Comparison of ENCODE assay signal across 8 cellular contexts in the genomic region with DNA sequence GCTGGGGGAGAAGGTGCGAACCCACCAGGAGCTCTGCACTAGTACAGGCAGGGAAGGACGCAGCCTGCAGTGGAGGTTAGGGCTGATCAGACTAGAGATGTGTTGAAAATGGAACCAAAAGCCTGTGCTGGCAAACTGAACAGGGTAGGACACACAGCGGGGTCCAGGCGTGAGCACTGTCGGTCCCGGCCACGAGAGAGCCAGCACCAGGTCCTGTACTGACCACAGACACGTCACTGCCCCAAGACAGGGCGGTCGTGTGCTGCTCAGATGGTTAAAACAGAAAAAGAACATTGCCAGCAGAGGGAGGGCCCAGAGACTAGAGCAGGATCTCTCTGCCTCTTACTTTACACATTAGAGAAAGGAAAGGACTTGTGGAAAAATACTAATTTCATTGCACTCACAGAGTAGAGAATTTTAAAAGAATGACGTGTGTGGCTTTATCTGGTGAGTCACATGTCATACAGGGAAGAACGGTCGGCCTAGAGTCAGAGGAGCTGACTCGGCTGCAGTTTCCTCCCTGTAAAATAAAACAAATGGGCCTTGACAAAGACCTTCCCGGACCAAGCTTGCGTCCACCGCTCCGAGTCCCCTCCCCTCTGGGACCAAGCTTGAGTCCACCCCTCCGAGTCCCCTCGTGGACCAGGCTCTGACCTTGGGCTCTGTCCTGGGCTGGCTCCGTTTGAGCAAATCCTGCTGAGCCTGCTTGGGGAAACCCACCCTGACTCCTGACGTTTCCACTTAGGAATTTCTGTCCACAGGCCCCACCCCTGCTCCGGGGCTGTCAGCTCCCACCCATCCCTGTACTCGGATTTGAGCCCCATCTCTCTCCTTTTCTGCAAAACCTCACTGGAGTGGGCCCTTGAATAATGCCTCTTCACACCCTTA. TPM values are rescaled to one million over a fixed set of nuclear protein-coding genes. Genes with fewer than 3 reads are reported as not detected.
A peak's percentile ranks its signal among the peaks of the same experiment; 100 is the strongest.
DNase-seq lines count a peak whose midpoint lies in the region; ATAC-seq and TF ChIP-seq lines count a peak whose summit lies in the region.

No MANE protein-coding gene starts in this region.

- H3K79me1 ChIP-seq in trophoblast cell (ENCODE audit: low read length) = peaks cover 12% of the 10 kb centered on the region

- no peaks in the 10 kb centered on the region for H3K27me3 ChIP-seq in BLaER1 treated with 17β-estradiol and CSF1 and Interleukin-3, amounts not matched to agents 10 nM and 100 nM
- no peaks in the 10 kb centered on the region for H3K27me3 ChIP-seq in trophoblast cell (ENCODE audit: insufficient read depth, low read length)

- DNase-seq in activated T-helper 1 cell treated with anti-CD3 and anti-CD28 coated beads, Interleukin-12 subunit alpha, Interleukin-12 subunit beta, Interleukin-2, Interleukin-4 antibody, amounts not matched to agents 30 ng/mL and 10 ng/mL and 1 ng/mL, durations not matched to agents 14 hours and 24 hours and 36 hours (ENCODE audit: low spot score) = no peak
- no peak for DNase-seq in glutamatergic neuron
- DNase-seq in trophoblast cell = peak; percentile 39 to 64
- no peak for DNase-seq in NCI-H1092 treated with DMSO at 0.1 percent for 48 hours (lab: John Stamatoyannopoulos, UW)

- peak overlapping the region; percentile 45 for H3K27ac Mint-ChIP-seq in activated T-helper 1 cell treated with anti-CD3 and anti-CD28 coated beads, Interleukin-12 subunit alpha, Interleukin-12 subunit beta, Interleukin-2, Interleukin-4 antibody, amounts not matched to agents 30 ng/mL and 10 ng/mL and 1 ng/mL, durations not matched to agents 14 hours and 24 hours and 36 hours
- peak overlapping the region; percentile 48 for H3K27ac Mint-ChIP-seq in glutamatergic neuron (ENCODE audit: unreplicated experiment)

- peak overlapping the region; percentile 76 for H4K8ac ChIP-seq in trophoblast cell (ENCODE audit: low read depth, low read length)

- peaks cover 0 to 8% (median 0%) of the 10 kb centered on the region in 11 experiments; a peak in 2 of 22 replicates for H4K20me1 ChIP-seq in BLaER1 treated with 17β-estradiol and CSF1 and Interleukin-3, amounts not matched to agents 10 nM and 100 nM

- peak overlapping the region; percentile 63 for H2BK120ac ChIP-seq in trophoblast cell (ENCODE audit: insufficient read depth, low read length, poor library complexity)

- intact Hi-C loops in activated T-helper 1 cell treated with anti-CD3 and anti-CD28 coated beads, Interleukin-12 subunit alpha, Interleukin-12 subunit beta, Interleukin-2, Interleukin-4 antibody, amounts not matched to agents 30 ng/mL and 10 ng/mL and 1 ng/mL, durations not matched to agents 14 hours and 24 hours and 36 hours (cut with micrococcal nuclease) = no loop called here

- peak overlapping the region; percentile 41 for H2BK12ac ChIP-seq in trophoblast cell (ENCODE audit: low read length)

- peak overlapping the region; percentile 67 to 86 (median 75) for H3K4me2 ChIP-seq in BLaER1 treated with 17β-estradiol and CSF1 and Interleukin-3, amounts not matched to agents 10 nM and 100 nM
- peak overlapping the region; percentile 49 for H3K4me2 ChIP-seq in trophoblast cell (ENCODE audit: low read length)

- no CpG with 5 or more reads among the region's 24 CpGs for WGBS in trophoblast cell (ENCODE audit: extremely low coverage, insufficient coverage, insufficient read length)

- peak overlapping the region; percentile 78 for H2BK5ac ChIP-seq in trophoblast cell (ENCODE audit: low read depth, low read length, poor library complexity)

- ATAC-seq in HG03139 (IDR thresholded peaks at IDR 0.05; ENCODE audit: unreplicated experiment) (peak; percentile 45), HG02610 (IDR thresholded peaks at IDR 0.05; ENCODE audit: unreplicated experiment) (no peak), HG03520 (IDR thresholded peaks at IDR 0.05; ENCODE audit: unreplicated experiment) (no peak)

- H2AK5ac ChIP-seq in trophoblast cell (ENCODE audit: low read length) = peak overlapping the region; percentile 49

- no peak for TF ChIP-seq CTCF in glutamatergic neuron (IDR thresholded peaks at IDR 0.05; ENCODE audit: partially characterized antibody, unreplicated experiment)

- H3K9ac ChIP-seq in BLaER1 treated with 17β-estradiol and CSF1 and Interleukin-3, amounts not matched to agents 10 nM and 100 nM = peak overlapping the region; percentile 61 to 81 (median 76)
- H3K9ac ChIP-seq in trophoblast cell (ENCODE audit: low read length) = no peak overlapping the region

- H3K9me3 ChIP-seq in BLaER1 treated with 17β-estradiol and CSF1 and Interleukin-3, amounts not matched to agents 10 nM and 100 nM (replicated peaks in 1 of 11) = peaks cover 7 to 17% (median 13%) of the 10 kb centered on the region in 11 experiments; a peak in 20 of 22 replicates
- H3K9me3 ChIP-seq in trophoblast cell (ENCODE audit: insufficient read depth, low read depth, low read length) = no peaks in the 10 kb centered on the region

- peaks cover 5% of the 10 kb centered on the region for H3K4me1 Mint-ChIP-seq in activated T-helper 1 cell treated with anti-CD3 and anti-CD28 coated beads, Interleukin-12 subunit alpha, Interleukin-12 subunit beta, Interleukin-2, Interleukin-4 antibody, amounts not matched to agents 30 ng/mL and 10 ng/mL and 1 ng/mL, durations not matched to agents 14 hours and 24 hours and 36 hours (ENCODE audit: low read depth)
- peaks cover 10% of the 10 kb centered on the region for H3K4me1 Mint-ChIP-seq in glutamatergic neuron (ENCODE audit: low read depth, unreplicated experiment)

- H3K14ac ChIP-seq in trophoblast cell (ENCODE audit: low read length) = peak overlapping the region; percentile 86

- H3K23ac ChIP-seq in trophoblast cell (ENCODE audit: low read length) = no peak overlapping the region

- peak overlapping the region; percentile 67 for H3K4ac ChIP-seq in trophoblast cell (ENCODE audit: low read depth, low read length)

- peak overlapping the region; percentile 75 for H3K18ac ChIP-seq in trophoblast cell (ENCODE audit: low read length)

- H3K36me3 Mint-ChIP-seq in activated T-helper 1 cell treated with anti-CD3 and anti-CD28 coated beads, Interleukin-12 subunit alpha, Interleukin-12 subunit beta, Interleukin-2, Interleukin-4 antibody, amounts not matched to agents 30 ng/mL and 10 ng/mL and 1 ng/mL, durations not matched to agents 14 hours and 24 hours and 36 hours (ENCODE audit: low read depth) = no peaks in the 10 kb centered on the region
- no peaks in the 10 kb centered on the region for H3K36me3 Mint-ChIP-seq in glutamatergic neuron (ENCODE audit: unreplicated experiment)

- peak overlapping the region; percentile 69 for H3K4me3 Mint-ChIP-seq in activated T-helper 1 cell treated with anti-CD3 and anti-CD28 coated beads, Interleukin-12 subunit alpha, Interleukin-12 subunit beta, Interleukin-2, Interleukin-4 antibody, amounts not matched to agents 30 ng/mL and 10 ng/mL and 1 ng/mL, durations not matched to agents 14 hours and 24 hours and 36 hours
- H3K4me3 Mint-ChIP-seq in glutamatergic neuron (ENCODE audit: unreplicated experiment) = no peak overlapping the region

- H3K79me2 ChIP-seq in trophoblast cell (ENCODE audit: control insufficient read depth, insufficient read depth, low read length, poor library complexity) = peaks cover 5% of the 10 kb centered on the region

- H3K36me3 ChIP-seq in BLaER1 treated with 17β-estradiol and CSF1 and Interleukin-3, amounts not matched to agents 10 nM and 100 nM = peaks cover 25 to 55% (median 34%) of the 10 kb centered on the region in 11 experiments; a peak in 21 of 22 replicates
- peaks cover 5 to 8% of the 10 kb centered on the region in 2 experiments for H3K36me3 ChIP-seq in trophoblast cell (ENCODE audit: control insufficient read depth in 1 of 2, insufficient read depth in 2 of 2, low read length in 2 of 2)

- H3K4me3 ChIP-seq in BLaER1 treated with 17β-estradiol and CSF1 and Interleukin-3, amounts not matched to agents 10 nM and 100 nM = peak overlapping the region; percentile 38 to 71 (median 59)
- H3K4me3 ChIP-seq in trophoblast cell (ENCODE audit: low read depth, low read length) = no peak overlapping the region

- H4K12ac ChIP-seq in trophoblast cell (ENCODE audit: low read depth, low read length) = peak overlapping the region; percentile 76

- H4K91ac ChIP-seq in trophoblast cell (ENCODE audit: low read depth, low read length) = peak overlapping the region; percentile 87

- no peaks in the 10 kb centered on the region for H3K9me3 Mint-ChIP-seq in activated T-helper 1 cell treated with anti-CD3 and anti-CD28 coated beads, Interleukin-12 subunit alpha, Interleukin-12 subunit beta, Interleukin-2, Interleukin-4 antibody, amounts not matched to agents 30 ng/mL and 10 ng/mL and 1 ng/mL, durations not matched to agents 14 hours and 24 hours and 36 hours
- H3K9me3 Mint-ChIP-seq in glutamatergic neuron (ENCODE audit: unreplicated experiment) = no peaks in the 10 kb centered on the region

- no peaks in the 10 kb centered on the region for H3K27me3 Mint-ChIP-seq in activated T-helper 1 cell treated with anti-CD3 and anti-CD28 coated beads, Interleukin-12 subunit alpha, Interleukin-12 subunit beta, Interleukin-2, Interleukin-4 antibody, amounts not matched to agents 30 ng/mL and 10 ng/mL and 1 ng/mL, durations not matched to agents 14 hours and 24 hours and 36 hours (ENCODE audit: insufficient read depth)
- peaks cover 3% of the 10 kb centered on the region for H3K27me3 Mint-ChIP-seq in glutamatergic neuron (ENCODE audit: unreplicated experiment)

- H3K4me1 ChIP-seq in BLaER1 treated with 17β-estradiol and CSF1 and Interleukin-3, amounts not matched to agents 10 nM and 100 nM = peaks cover 0 to 20% (median 9%) of the 10 kb centered on the region in 10 experiments; a peak in 14 of 20 replicates
- peaks cover 12 to 13% of the 10 kb centered on the region in 2 experiments for H3K4me1 ChIP-seq in trophoblast cell (ENCODE audit: control insufficient read depth in 1 of 2, insufficient read depth in 2 of 2, low read length in 2 of 2)

- H3K27ac ChIP-seq in BLaER1 treated with 17β-estradiol and CSF1 and Interleukin-3, amounts not matched to agents 10 nM and 100 nM = peak overlapping the region; percentile 49 to 85 (median 74); a peak in 21 of 22 replicates
- peak overlapping the region; percentile 83 for H3K27ac ChIP-seq in trophoblast cell (ENCODE audit: low read depth, low read length)

- H2AFZ ChIP-seq in trophoblast cell (ENCODE audit: insufficient read depth, low read length, poor library complexity) = peak overlapping the region; percentile 95

RNA-seq across cellular contexts. Expression of a gene that starts 16.7 kb away (rescaled TPM):
- total RNA-seq in activated T-helper 1 cell treated with anti-CD3 and anti-CD28 coated beads, Interleukin-12 subunit alpha, Interleukin-12 subunit beta, Interleukin-2, Interleukin-4 antibody, amounts not matched to agents 30 ng/mL and 10 ng/mL and 1 ng/mL, durations not matched to agents 14 hours and 24 hours and 36 hours = 35.5 and 36.0 TPM in 2 replicates
- total RNA-seq in glutamatergic neuron (ENCODE audit: unreplicated experiment) = 16.0 TPM
- 45.0 and 46.2 TPM in 2 replicates for polyA plus RNA-seq in trophoblast cell (2013)

RNA-seq across cellular contexts. Expression of a gene that starts 22.1 kb away (rescaled TPM):
- total RNA-seq in activated T-helper 1 cell treated with anti-CD3 and anti-CD28 coated beads, Interleukin-12 subunit alpha, Interleukin-12 subunit beta, Interleukin-2, Interleukin-4 antibody, amounts not matched to agents 30 ng/mL and 10 ng/mL and 1 ng/mL, durations not matched to agents 14 hours and 24 hours and 36 hours = 30.5 and 31.6 TPM in 2 replicates
- total RNA-seq in glutamatergic neuron (ENCODE audit: unreplicated experiment) = 34.6 TPM
- 17.5 and 18.4 TPM in 2 replicates for polyA plus RNA-seq in trophoblast cell (2013)

RNA-seq across cellular contexts. Expression of a gene that starts 39.0 kb away (rescaled TPM):
- 1,614 and 1,649 TPM in 2 replicates for total RNA-seq in activated T-helper 1 cell treated with anti-CD3 and anti-CD28 coated beads, Interleukin-12 subunit alpha, Interleukin-12 subunit beta, Interleukin-2, Interleukin-4 antibody, amounts not matched to agents 30 ng/mL and 10 ng/mL and 1 ng/mL, durations not matched to agents 14 hours and 24 hours and 36 hours
- total RNA-seq in glutamatergic neuron (ENCODE audit: unreplicated experiment) = 729 TPM
- 2,783 and 2,826 TPM in 2 replicates for polyA plus RNA-seq in trophoblast cell (2013)

RNA-seq across cellular contexts. Expression of a gene that starts 58.9 kb away (rescaled TPM):
- total RNA-seq in activated T-helper 1 cell treated with anti-CD3 and anti-CD28 coated beads, Interleukin-12 subunit alpha, Interleukin-12 subunit beta, Interleukin-2, Interleukin-4 antibody, amounts not matched to agents 30 ng/mL and 10 ng/mL and 1 ng/mL, durations not matched to agents 14 hours and 24 hours and 36 hours = not detected in 2 replicates
- not detected for total RNA-seq in glutamatergic neuron (ENCODE audit: unreplicated experiment)
- polyA plus RNA-seq in trophoblast cell (2013) = 0.19 and 0.29 TPM in 2 replicates

Comparison
In these comparisons a context has a peak if more than half of its experiments do, and no peak if none do; other contexts are left out.
1. DNase-seq: peak in trophoblast cell (2 of 2); none in activated T-helper 1 cell treated with anti-CD3 and anti-CD28 coated beads, Interleukin-12 subunit alpha, Interleukin-12 subunit beta, Interleukin-2, Interleukin-4 antibody, amounts not matched to agents 30 ng/mL and 10 ng/mL and 1 ng/mL, durations not matched to agents 14 hours and 24 hours and 36 hours (single experiment), glutamatergic neuron (single experiment) and NCI-H1092 treated with DMSO at 0.1 percent for 48 hours (single experiment).